ENCODE assay signal across 8 cellular contexts in genomic region chr5:71456362-71456743, GRCh38. TPM values are rescaled to one million over a fixed set of nuclear protein-coding genes. Genes with fewer than 3 reads are reported as not detected.
DNase-seq lines count a peak whose midpoint lies in the region; TF ChIP-seq lines count a peak whose summit lies in the region.

No MANE protein-coding gene starts in this region.

- TF ChIP-seq CTCF in colonic mucosa (IDR thresholded peaks at IDR 0.05) = no peak
- no peak for TF ChIP-seq CTCF in nephron progenitor cell (IDR thresholded peaks at IDR 0.05)

- H3K9me3 Mint-ChIP-seq in nephron progenitor cell = no peaks in the 10 kb centered on the region

- H3K27ac ChIP-seq in KOPT-K1 (ENCODE audit: low read depth, low read length, poor library complexity, severe bottlenecking) (peak overlapping the region; percentile 75), colonic mucosa (peak overlapping the region; percentile 84)

- H3K9ac ChIP-seq in ES-I3 (ENCODE audit: low read depth, low read length) (peak overlapping the region; percentile 100), colonic mucosa (ENCODE audit: low read depth in 2 of 2, low read length in 2 of 2) (peak overlapping the region; percentile 75 to 91)

- no peaks in the 10 kb centered on the region for H3K27me3 ChIP-seq in colonic mucosa

- peak overlapping the region; percentile 99 for H3K27ac Mint-ChIP-seq in nephron progenitor cell

- H3K4me3 ChIP-seq in colonic mucosa = peak overlapping the region; percentile 89

- intact Hi-C loops in colonic mucosa (cut with DNase I) = no loop called here

- H3K36me3 ChIP-seq in ES-I3 (ENCODE audit: insufficient read depth, low read length) (peaks cover 8% of the 10 kb centered on the region), KOPT-K1 (ENCODE audit: insufficient read depth, low read length) (peaks cover 32% of the 10 kb centered on the region), colonic mucosa (peaks cover 4% of the 10 kb centered on the region)

- peak overlapping the region; percentile 98 for H3K4me3 Mint-ChIP-seq in nephron progenitor cell

- peaks cover 22% of the 10 kb centered on the region for H3K36me3 Mint-ChIP-seq in nephron progenitor cell (ENCODE audit: low read depth)

- no peak for DNase-seq in colonic mucosa
- DNase-seq in nephron progenitor cell = no peak
- no peak for DNase-seq in EL
- DNase-seq in activated CD4-positive, CD25-positive, alpha-beta regulatory T cell treated with anti-CD3 and anti-CD28 coated beads, Interleukin-2, amount 50 U/mL, for 72 hours = no peak
- no peak for DNase-seq in stimulated activated CD4-positive, alpha-beta T cell treated with anti-CD3 and anti-CD28 coated beads, Interleukin-4, amount 100 ng/mL, for 24 hours
- no peak for DNase-seq in activated CD4-positive, alpha-beta T cell treated with anti-CD3 and anti-CD28 coated beads for 1 hour

- no peaks in the 10 kb centered on the region for H3K4me1 ChIP-seq in ES-I3 (ENCODE audit: insufficient read depth, low read length)
- peaks cover 7% of the 10 kb centered on the region for H3K4me1 ChIP-seq in colonic mucosa

- H3K9me3 ChIP-seq in ES-I3 (ENCODE audit: control insufficient read depth, insufficient read depth, low read length) = no peaks in the 10 kb centered on the region; the same call in 1 of the 2 replicates
- no peaks in the 10 kb centered on the region for H3K9me3 ChIP-seq in KOPT-K1 (ENCODE audit: insufficient read depth, low read length, poor library complexity, severe bottlenecking)
- H3K9me3 ChIP-seq in colonic mucosa = no peaks in the 10 kb centered on the region

- peaks cover 29% of the 10 kb centered on the region for H3K4me1 Mint-ChIP-seq in nephron progenitor cell

- peaks cover 24% of the 10 kb centered on the region for H3K27me3 Mint-ChIP-seq in nephron progenitor cell (ENCODE audit: low read depth, poor library complexity)

RNA-seq across cellular contexts. Expression of gene BDP1, which starts 0.9 kb away (rescaled TPM):
- 10 to 100 TPM; 18.9 to 21.8 TPM for total RNA-seq in colonic mucosa
